In the genomic region with DNA sequence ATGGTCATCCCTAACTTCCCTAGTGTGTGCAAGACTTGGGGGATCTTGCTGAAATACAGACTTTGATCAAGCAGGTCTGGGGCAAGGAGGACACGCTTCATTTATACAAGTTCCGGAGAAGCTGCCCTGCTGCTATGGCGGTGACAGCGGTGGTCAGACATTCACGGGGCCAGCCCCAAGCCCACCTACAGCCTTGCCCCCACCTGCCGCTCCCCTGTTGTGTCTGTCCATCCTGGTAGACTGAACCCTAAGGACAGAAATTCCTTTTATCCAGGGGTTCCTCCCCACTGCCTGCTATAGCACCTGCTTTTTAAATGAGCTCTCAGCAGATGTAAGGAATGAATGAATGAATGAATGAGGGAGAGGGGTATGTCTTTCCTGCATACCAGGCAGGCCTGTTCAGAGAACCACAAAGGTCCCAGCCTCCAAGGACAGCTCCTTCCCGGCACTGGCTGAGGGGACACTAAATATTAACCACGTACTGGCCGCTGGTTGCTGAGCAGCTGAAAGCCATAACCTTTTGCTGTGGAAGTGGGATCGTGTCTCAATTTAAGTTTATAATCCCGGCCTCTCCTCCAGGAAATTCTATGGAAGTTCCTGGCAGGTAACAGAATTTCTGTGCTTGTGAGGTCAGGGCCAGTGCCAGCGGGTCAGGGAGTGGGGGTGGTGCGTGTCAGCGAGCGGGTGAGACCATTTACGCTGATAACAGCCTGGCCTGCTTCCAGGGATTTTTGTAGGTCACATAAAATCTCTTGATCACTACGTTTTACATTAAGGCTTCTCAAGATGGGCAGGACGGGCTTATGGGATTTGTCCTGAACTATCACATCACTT, we compare ENCODE assay signal across 6 cellular contexts. TPM values are rescaled to one million over a fixed set of nuclear protein-coding genes. Genes with fewer than 3 reads are reported as not detected.
DNase-seq lines count a peak whose midpoint lies in the region; ATAC-seq and TF ChIP-seq lines count a peak whose summit lies in the region.

No MANE protein-coding gene starts in this region.

- WGBS in gastroesophageal sphincter (ENCODE audit: low coverage in 1 of 2), 2 donors = 38 to 49% methylated on average over 9 to 15 of the region's 18 CpGs
- WGBS in thymus = 94% methylated on average over 18 of the region's 18 CpGs

- no peak for TF ChIP-seq CTCF in gastroesophageal sphincter (IDR thresholded peaks at IDR 0.05)

- no peaks in the 10 kb centered on the region for H3K27me3 Mint-ChIP-seq in activated CD8-positive, alpha-beta memory T cell treated with anti-CD3 and anti-CD28 coated beads, Interleukin-2, amount 10 ng/mL, durations not matched to agents 7 days and 5 days

- CTCF ChIA-PET in activated CD8-positive, alpha-beta memory T cell treated with anti-CD3 and anti-CD28 coated beads, Interleukin-2, amount 10 ng/mL, durations not matched to agents 7 days and 5 days (lab: Charles Lee) = interaction anchor here (0.8 to 5.9 kb wide), 12 partner anchors 12 to 342 kb away, joined by 3 to 145 read pairs (median 11); partner anchors contain the start of genes GATAD2A and NDUFA13

- H3K27ac Mint-ChIP-seq in activated CD8-positive, alpha-beta memory T cell treated with anti-CD3 and anti-CD28 coated beads, Interleukin-2, amount 10 ng/mL, durations not matched to agents 7 days and 5 days = peak overlapping the region; percentile 95

- no peaks in the 10 kb centered on the region for H3K27me3 ChIP-seq in gastroesophageal sphincter
- H3K27me3 ChIP-seq in thymus (ENCODE audit: control insufficient read depth, insufficient read depth) = no peaks in the 10 kb centered on the region

- TF ChIP-seq POLR2A in gastroesophageal sphincter (IDR thresholded peaks at IDR 0.05) = no peak

- DNase-seq in activated CD8-positive, alpha-beta memory T cell treated with anti-CD3 and anti-CD28 coated beads, Interleukin-2, amount 10 ng/mL, durations not matched to agents 7 days and 5 days = no peak
- no peak for DNase-seq in activated CD8-positive, alpha-beta memory T cell treated with anti-CD3 and anti-CD28 coated beads, Interleukin-2, amount 50 U/mL, for 4 hours
- DNase-seq in EL = no peak
- DNase-seq in cortex of kidney (lab: John Stamatoyannopoulos, UW) = no peak

- peaks cover 45% of the 10 kb centered on the region for H3K4me1 Mint-ChIP-seq in activated CD8-positive, alpha-beta memory T cell treated with anti-CD3 and anti-CD28 coated beads, Interleukin-2, amount 10 ng/mL, durations not matched to agents 7 days and 5 days

- ATAC-seq in activated CD8-positive, alpha-beta memory T cell treated with anti-CD3 and anti-CD28 coated beads, Interleukin-2, amount 10 ng/mL, durations not matched to agents 7 days and 5 days = no peak
- no peak for ATAC-seq in gastroesophageal sphincter

- H3K4me3 Mint-ChIP-seq in activated CD8-positive, alpha-beta memory T cell treated with anti-CD3 and anti-CD28 coated beads, Interleukin-2, amount 10 ng/mL, durations not matched to agents 7 days and 5 days = peak overlapping the region; percentile 43

- H3K36me3 ChIP-seq in gastroesophageal sphincter (peaks cover 0 to 14% of the 10 kb centered on the region in 2 donors), thymus (ENCODE audit: control insufficient read depth, insufficient read depth) (peaks cover 39% of the 10 kb centered on the region)

- TF ChIP-seq EP300 in gastroesophageal sphincter (IDR thresholded peaks at IDR 0.05) = no peak

- H3K9me3 ChIP-seq in gastroesophageal sphincter = no peaks in the 10 kb centered on the region
- H3K9me3 ChIP-seq in thymus (ENCODE audit: control insufficient read depth) = no peaks in the 10 kb centered on the region

- H3K27ac ChIP-seq in gastroesophageal sphincter (peak overlapping the region in 3 of 4 donors; percentile 72 to 75 (median 73)), thymus (ENCODE audit: low read depth) (peak overlapping the region; percentile 94)

- peaks cover 7% of the 10 kb centered on the region for H3K36me3 Mint-ChIP-seq in activated CD8-positive, alpha-beta memory T cell treated with anti-CD3 and anti-CD28 coated beads, Interleukin-2, amount 10 ng/mL, durations not matched to agents 7 days and 5 days

- H3K4me3 ChIP-seq in gastroesophageal sphincter (no peak overlapping the region), thymus (ENCODE audit: low read length) (no peak overlapping the region)

- no peaks in the 10 kb centered on the region for H3K9me3 Mint-ChIP-seq in activated CD8-positive, alpha-beta memory T cell treated with anti-CD3 and anti-CD28 coated beads, Interleukin-2, amount 10 ng/mL, durations not matched to agents 7 days and 5 days (ENCODE audit: low read depth)

- peaks cover 0 to 54% (median 22%) of the 10 kb centered on the region in 3 donors for H3K4me1 ChIP-seq in gastroesophageal sphincter
- H3K4me1 ChIP-seq in thymus (ENCODE audit: control insufficient read depth, insufficient read depth, low read length) = peaks cover 27% of the 10 kb centered on the region

RNA-seq across cellular contexts. Expression of gene TSSK6, which starts 27.1 kb away (rescaled TPM):
- total RNA-seq in activated CD8-positive, alpha-beta memory T cell treated with anti-CD3 and anti-CD28 coated beads, Interleukin-2, amount 10 ng/mL, durations not matched to agents 7 days and 5 days = 1 to 10 TPM; 4.2 to 6.3 TPM
- total RNA-seq in gastroesophageal sphincter = 1 to 10 TPM in 2 of 4 donors, under 1 TPM in 2; 0.40 to 3.3 (median 0.92) TPM
- polyA plus RNA-seq in thymus = 3.0 TPM

RNA-seq across cellular contexts. Expression of gene NDUFA13, which starts 27.8 kb away (rescaled TPM):
- 100 to 1,000 TPM; 372 to 417 TPM for total RNA-seq in activated CD8-positive, alpha-beta memory T cell treated with anti-CD3 and anti-CD28 coated beads, Interleukin-2, amount 10 ng/mL, durations not matched to agents 7 days and 5 days
- total RNA-seq in gastroesophageal sphincter = 100 to 1,000 TPM in 1 of 4 donors, 10 to 100 TPM in 3; 41.6 to 113 (median 71.4) TPM
- 219 TPM for polyA plus RNA-seq in thymus

RNA-seq across cellular contexts. Expression of gene YJEFN3, which starts 40.5 kb away (rescaled TPM):
- total RNA-seq in activated CD8-positive, alpha-beta memory T cell treated with anti-CD3 and anti-CD28 coated beads, Interleukin-2, amount 10 ng/mL, durations not matched to agents 7 days and 5 days = 1 to 10 TPM; 7.4 to 9.9 TPM
- 1 to 10 TPM in 2 of 4 donors, under 1 TPM in 2; 0.45 to 1.4 (median 0.96) TPM for total RNA-seq in gastroesophageal sphincter
- polyA plus RNA-seq in thymus = 37.1 TPM

RNA-seq across cellular contexts. Expression of gene CILP2, which starts 49.8 kb away (rescaled TPM):
- total RNA-seq in activated CD8-positive, alpha-beta memory T cell treated with anti-CD3 and anti-CD28 coated beads, Interleukin-2, amount 10 ng/mL, durations not matched to agents 7 days and 5 days = under 1 TPM; 0.12 to 0.15 TPM
- total RNA-seq in gastroesophageal sphincter = under 1 TPM in 2 of 4 donors, not detected in 2; 0.19 to 0.27 TPM
- 0.23 TPM for polyA plus RNA-seq in thymus
